Comparison of ENCODE assay signal across 12 cellular contexts in the genomic region with DNA sequence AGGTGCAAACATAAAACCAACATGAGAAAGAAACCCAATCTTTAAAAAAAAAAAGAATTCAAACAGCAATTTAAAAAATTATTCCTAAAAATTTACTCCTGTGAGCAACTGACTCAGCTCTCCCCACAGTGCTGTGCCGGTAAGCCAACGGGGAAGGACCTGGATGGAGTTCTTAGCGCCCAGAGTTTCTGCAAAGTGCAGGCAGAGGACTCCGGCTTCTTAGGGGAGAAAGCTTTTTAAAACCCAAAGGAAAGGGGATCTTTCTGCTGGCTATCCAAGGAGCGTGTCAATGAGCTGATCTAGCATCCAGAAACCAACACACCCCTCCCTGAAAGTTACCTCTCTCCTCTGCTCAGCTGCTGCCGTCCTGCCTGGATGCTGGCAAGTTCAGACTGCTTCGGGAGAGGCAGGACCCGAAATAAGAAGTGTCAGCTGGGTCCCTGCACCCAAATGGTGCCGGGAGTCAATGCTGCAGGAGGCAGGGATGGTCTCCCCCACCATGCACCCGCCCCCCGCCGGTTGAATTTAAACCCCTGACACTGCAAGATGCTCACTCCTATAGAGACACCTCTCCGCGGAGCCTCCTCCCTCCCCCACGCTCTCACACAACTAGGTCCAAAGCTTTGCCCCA. TPM values are rescaled to one million over a fixed set of nuclear protein-coding genes. Genes with fewer than 3 reads are reported as not detected.
DNase-seq lines count a peak whose midpoint lies in the region; ATAC-seq, FAIRE-seq and TF ChIP-seq lines count a peak whose summit lies in the region.
"Had no signal": no experiment of that assay in that cellular context is flagged by ENCODE, and none has a peak within 500 bp of the region (broad histone marks: within the 10 kb centered on the region; RNA-seq: fewer than 3 reads in every experiment).

No MANE protein-coding gene starts in this region.

- H3K9me3 ChIP-seq in astrocyte (ENCODE audit: insufficient read depth, low read depth, low read length) (no peaks in the 10 kb centered on the region), keratinocyte (ENCODE audit: control insufficient read depth, low read depth, low read length) (no peaks in the 10 kb centered on the region)
- H3K9me3 ChIP-seq: Peyer's patch, testis had no signal

- TF ChIP-seq CTCF in AG04449 (IDR thresholded peaks at IDR 0.05; ENCODE audit: insufficient read depth, low read length, missing control alignments), result no peak
- no peak for TF ChIP-seq CTCF in GM23338 (conservative IDR thresholded peaks at IDR 0.05; ENCODE audit: low read depth in 2 of 2)
- no peak for TF ChIP-seq CTCF in astrocyte (IDR thresholded peaks at IDR 0.05; ENCODE audit: insufficient read depth, low read depth, low read length)
- no peak for TF ChIP-seq CTCF in keratinocyte (optimal IDR thresholded peaks at IDR 0.05 in 1 of 3, IDR thresholded peaks at IDR 0.05 in 1 of 3, conservative IDR thresholded peaks at IDR 0.05 in 1 of 3; ENCODE audit: extremely low read depth in 1 of 3, insufficient read depth in 2 of 3, low read length in 3 of 3)
- TF ChIP-seq CTCF in D721Med (IDR thresholded peaks at IDR 0.05; ENCODE audit: insufficient read depth, missing control alignments), result no peak

- peak overlapping the region; percentile 66 for H3K4me3 ChIP-seq in AG04449 (ENCODE audit: low read depth, low read length)
- H3K4me3 ChIP-seq in GM23338, result peak overlapping the region; percentile 56
- H3K4me3 ChIP-seq in astrocyte (ENCODE audit: insufficient read depth, low read depth, low read length), result peak overlapping the region; percentile 82
- peak overlapping the region; percentile 26 to 80 (median 76) for H3K4me3 ChIP-seq in keratinocyte (ENCODE audit: control insufficient read depth in 2 of 3, extremely low read depth in 1 of 3, insufficient read depth in 2 of 3, low read depth in 1 of 3, low read length in 3 of 3)

- H3K36me3 Mint-ChIP-seq in GM23338 (ENCODE audit: low read depth), result no peaks in the 10 kb centered on the region
- no peaks in the 10 kb centered on the region for H3K36me3 Mint-ChIP-seq in astrocyte (ENCODE audit: low read depth, unreplicated experiment)

- peak overlapping the region; percentile 71 for H3K4me2 ChIP-seq in GM23338
- peak overlapping the region; percentile 99 for H3K4me2 ChIP-seq in astrocyte (ENCODE audit: low read length)
- peak overlapping the region; percentile 95 for H3K4me2 ChIP-seq in keratinocyte (ENCODE audit: control insufficient read depth, extremely low read depth, insufficient read depth, low read depth, low read length)

- H3K27ac Mint-ChIP-seq in GM23338 (no peak overlapping the region), astrocyte (ENCODE audit: unreplicated experiment) (no peak overlapping the region)

- no peak for FAIRE-seq in astrocyte (lab: Jason Lieb, UNC)
- peak; percentile 52 for FAIRE-seq in keratinocyte (lab: Jason Lieb, UNC)
- no peak for FAIRE-seq in D721Med (lab: Jason Lieb, UNC)
- FAIRE-seq: kidney had no signal

- H3K36me3 ChIP-seq in GM23338 (ENCODE audit: insufficient read depth) (no peaks in the 10 kb centered on the region), astrocyte (ENCODE audit: insufficient read depth, low read length) (no peaks in the 10 kb centered on the region), keratinocyte (ENCODE audit: control insufficient read depth in 2 of 2, extremely low read depth in 1 of 2, insufficient read depth in 2 of 2, low read length in 2 of 2) (no peaks in the 10 kb centered on the region)
- H3K36me3 ChIP-seq: Peyer's patch had no signal

- peak overlapping the region; percentile 89 for H3K9ac ChIP-seq in astrocyte (ENCODE audit: low read length)
- peak overlapping the region; percentile 76 for H3K9ac ChIP-seq in keratinocyte (ENCODE audit: control insufficient read depth, extremely low read depth, insufficient read depth, low read length)

- no peaks in the 10 kb centered on the region for H4K20me1 ChIP-seq in GM23338 (replicated peaks; ENCODE audit: insufficient read depth)
- peaks cover 4% of the 10 kb centered on the region for H4K20me1 ChIP-seq in astrocyte (ENCODE audit: insufficient read depth, low read length)
- no peaks in the 10 kb centered on the region for H4K20me1 ChIP-seq in keratinocyte (ENCODE audit: control insufficient read depth, extremely low read depth, insufficient read depth, low read length)

- H3K4me3 Mint-ChIP-seq in GM23338 (peak overlapping the region; percentile 60), astrocyte (ENCODE audit: unreplicated experiment) (peak overlapping the region; percentile 78)

- H3K79me2 ChIP-seq in GM23338 (replicated peaks; ENCODE audit: insufficient read depth), result no peaks in the 10 kb centered on the region
- H3K79me2 ChIP-seq in astrocyte (ENCODE audit: insufficient read depth, low read length), result peaks cover 55% of the 10 kb centered on the region
- H3K79me2 ChIP-seq in keratinocyte (ENCODE audit: control insufficient read depth, insufficient read depth, low read length), result no peaks in the 10 kb centered on the region

- H2AFZ ChIP-seq in GM23338 (peak overlapping the region; percentile 95), astrocyte (ENCODE audit: low read depth, low read length) (no peak overlapping the region), keratinocyte (ENCODE audit: control insufficient read depth, low read length) (peak overlapping the region; percentile 80)

- H3K27me3 Mint-ChIP-seq in GM23338 (ENCODE audit: insufficient read depth, low read depth, poor library complexity), result peaks cover 63% of the 10 kb centered on the region
- H3K27me3 Mint-ChIP-seq in astrocyte (ENCODE audit: low read depth, unreplicated experiment), result peaks cover 57% of the 10 kb centered on the region

- POLR2A ChIA-PET in AG04449 (lab: Yijun Ruan, JAX), result interaction anchor here (0.6 kb wide), 1 partner anchor 264 kb away, joined by 3 read pairs; no protein-coding TSS in a partner anchor

- ATAC-seq in GM23338, result peak; percentile 18
- ATAC-seq in HG03108 (IDR thresholded peaks at IDR 0.05; ENCODE audit: unreplicated experiment), result no peak

- CTCF ChIA-PET in AG04449 (lab: Yijun Ruan, JAX), result interaction anchor here (1.0 to 3.0 kb wide), 6 partner anchors 15 to 288 kb away, joined by 3 to 18 read pairs (median 6); a partner anchor contains a TSS

- H3K4me1 Mint-ChIP-seq in GM23338 (peaks cover 28% of the 10 kb centered on the region), astrocyte (ENCODE audit: low read depth, unreplicated experiment) (peaks cover 21% of the 10 kb centered on the region)

- H3K9me1 ChIP-seq in keratinocyte (ENCODE audit: control insufficient read depth, extremely low read depth, insufficient read depth, low read length), result peaks cover 4% of the 10 kb centered on the region

- no peak overlapping the region for H3K27ac ChIP-seq in GM23338 (ENCODE audit: low read depth)
- H3K27ac ChIP-seq in astrocyte (ENCODE audit: low read depth, low read length), result peak overlapping the region; percentile 72
- no peak overlapping the region for H3K27ac ChIP-seq in keratinocyte (ENCODE audit: control insufficient read depth, insufficient read depth, low read length)
- H3K27ac ChIP-seq: Peyer's patch, testis had no signal

- no peaks in the 10 kb centered on the region for H3F3A ChIP-seq in GM23338 (replicated peaks; ENCODE audit: low read depth)

- no peak for DNase-seq in AG04449 (ENCODE audit: low read depth, low spot score)
- DNase-seq in GM23338 (ENCODE audit: low spot score), result no peak
- no peak for DNase-seq in astrocyte (ENCODE audit: low read depth)
- no peak for DNase-seq in keratinocyte (ENCODE audit: low read depth, low spot score)
- no peak for DNase-seq in D721Med (ENCODE audit: insufficient read length, low spot score)
- no peak for DNase-seq in hippocampal formation (lab: John Stamatoyannopoulos, UW)
- no peak for DNase-seq in NCI-H1694 treated with DMSO at 0.1 percent for 48 hours (lab: John Stamatoyannopoulos, UW)
- DNase-seq: activated CD4-positive, alpha-beta T cell treated with anti-CD3 and anti-CD28 coated beads, Interleukin-2, amount 50 U/mL, for 48 hours; kidney; Peyer's patch had no signal

- dilution Hi-C loops in keratinocyte (cut with MboI; ENCODE audit: extremely low pct_ligation_motif_present, low sequenced_read_pairs), result no loop called here

- H3K4me1 ChIP-seq in GM23338 (ENCODE audit: insufficient read depth) (peaks cover 11% of the 10 kb centered on the region; the same call in 1 of the 2 replicates), astrocyte (ENCODE audit: insufficient read depth, low read length) (peaks cover 54% of the 10 kb centered on the region), keratinocyte (ENCODE audit: control insufficient read depth, extremely low read depth, insufficient read depth, low read length) (peaks cover 46% of the 10 kb centered on the region)

- no peaks in the 10 kb centered on the region; the same call in 2 of the 3 replicates for H3K9me3 Mint-ChIP-seq in GM23338
- no peaks in the 10 kb centered on the region for H3K9me3 Mint-ChIP-seq in astrocyte (ENCODE audit: unreplicated experiment)

- no peaks in the 10 kb centered on the region for H3K9me2 ChIP-seq in GM23338 (ENCODE audit: insufficient read depth)

- H3K27me3 ChIP-seq in GM23338 (ENCODE audit: insufficient read depth) (peaks cover 71% of the 10 kb centered on the region), astrocyte (ENCODE audit: insufficient read depth, low read length) (no peaks in the 10 kb centered on the region), keratinocyte (ENCODE audit: control insufficient read depth, extremely low read depth, insufficient read depth, low read length) (no peaks in the 10 kb centered on the region)
- H3K27me3 ChIP-seq: testis had no signal

RNA-seq across cellular contexts. Expression of a gene that starts 32.2 kb away (rescaled TPM):
- total RNA-seq in GM23338 (2014; rRNA removed; shearing (Covaris generic)), result 4.2 and 4.7 TPM in 2 replicates
- polyA plus RNA-seq in GM23338 (2016; fragmentation: Nextera tagmentation; extraction: Ambion mirVana), result 0.99 and 1.2 TPM in 2 replicates
- total RNA-seq in astrocyte, result 13.9 and 18.9 TPM in 2 replicates
- 3.3 to 4.5 TPM (median 4.4 TPM) in 3 replicates for polyA plus RNA-seq in keratinocyte
- polyA plus RNA-seq in keratinocyte (2011; ENCODE audit: low read depth), result 1.2 TPM
- polyA plus RNA-seq in keratinocyte (2011; cell fraction: cytosol; rRNA removed), result 2.1 TPM in 2 replicates
- polyA plus RNA-seq in keratinocyte (2011; cell fraction: nucleus; rRNA removed), result 13.8 and 18.0 TPM in 2 replicates
- 4.2 and 5.5 TPM in 2 replicates for polyA plus RNA-seq in keratinocyte (2012; ENCODE audit: low replicate concordance)
- polyA minus RNA-seq in keratinocyte, result 4.9 to 10.6 TPM (median 6.0 TPM) in 3 replicates
- 4.6 TPM for polyA minus RNA-seq in keratinocyte (2011; cell fraction: cytosol; rRNA and poly(A)+ RNA removed)
- 12.8 and 18.5 TPM in 2 replicates for polyA minus RNA-seq in keratinocyte (2011; cell fraction: nucleus; rRNA and poly(A)+ RNA removed)
